In genomic region chr2:206915136-206915535, GRCh38 we compare ENCODE assay signal across 9 cellular contexts. TPM values are rescaled to one million over a fixed set of nuclear protein-coding genes. Genes with fewer than 3 reads are reported as not detected.
DNase-seq lines count a peak whose midpoint lies in the region; TF ChIP-seq lines count a peak whose summit lies in the region.
"Had no signal": no experiment of that assay in that cellular context is flagged by ENCODE, and none has a peak within 500 bp of the region (broad histone marks: within the 10 kb centered on the region; RNA-seq: fewer than 3 reads in every experiment).

No MANE protein-coding gene starts in this region.

- no peaks in the 10 kb centered on the region for H3K27me3 Mint-ChIP-seq in Calu3 (ENCODE audit: unreplicated experiment)

- no peaks in the 10 kb centered on the region for H3K27me3 ChIP-seq in right atrium auricular region
- H3K27me3 ChIP-seq: pancreas had no signal

- H3K4me1 Mint-ChIP-seq in Calu3 (ENCODE audit: low read depth, unreplicated experiment), result no peaks in the 10 kb centered on the region

- TF ChIP-seq CTCF in Calu3 (IDR thresholded peaks at IDR 0.05; ENCODE audit: unreplicated experiment) (no peak), RWPE1 (conservative IDR thresholded peaks at IDR 0.05; ENCODE audit: low read depth) (no peak), right atrium auricular region (IDR thresholded peaks at IDR 0.05) (no peak)

- H3K27ac Mint-ChIP-seq in Calu3 (ENCODE audit: unreplicated experiment), result no peak overlapping the region

- no peaks in the 10 kb centered on the region for H3K9me3 ChIP-seq in right atrium auricular region
- H3K9me3 ChIP-seq: pancreas had no signal

- intact Hi-C loops in Calu3 (cut with micrococcal nuclease; ENCODE audit: unreplicated experiment), result no loop called here

- H3K9me3 Mint-ChIP-seq in Calu3 (ENCODE audit: low read depth, unreplicated experiment), result no peaks in the 10 kb centered on the region

- DNase-seq in Calu3 (peak; percentile 2), HCEC 1CT (peak; percentile 97), RWPE1 (ENCODE audit: low spot score) (peak; percentile 32), iPS-NIHi7 (ENCODE audit: extremely low spot score) (peak; percentile 12), NCI-H1105 (lab: John Stamatoyannopoulos, UW) (no peak), NCI-H1930 (lab: John Stamatoyannopoulos, UW) (no peak), right atrium auricular region (ENCODE audit: low spot score) (no peak)
- no peak for DNase-seq in stimulated activated CD8-positive, alpha-beta memory T cell treated with anti-CD3 and anti-CD28 coated beads, Interleukin-4, amount 100 ng/mL, for 48 hours
- DNase-seq: pancreas had no signal

- POLR2A ChIA-PET in RWPE1 (lab: Yijun Ruan, JAX; ENCODE audit: low non-redundant PET), result no interaction called here

- H3K27ac ChIP-seq in RWPE1, result no peak overlapping the region
- H3K27ac ChIP-seq in right atrium auricular region, result no peak overlapping the region
- H3K27ac ChIP-seq: pancreas had no signal

- H3K4me3 Mint-ChIP-seq in Calu3 (ENCODE audit: low read depth, unreplicated experiment), result no peak overlapping the region

- CTCF ChIA-PET in Calu3 (lab: Charles Lee), result no interaction called here
- CTCF ChIA-PET in RWPE1 (lab: Yijun Ruan, JAX), result interaction anchor here (0.8 kb wide), 1 partner anchor 46 kb away, joined by 3 read pairs; no protein-coding TSS in a partner anchor

- no peaks in the 10 kb centered on the region for H3K36me3 Mint-ChIP-seq in Calu3 (ENCODE audit: insufficient read depth, unreplicated experiment)

- H3K4me1 ChIP-seq in right atrium auricular region, result no peaks in the 10 kb centered on the region
- H3K4me1 ChIP-seq: pancreas had no signal

- no peaks in the 10 kb centered on the region for H3K36me3 ChIP-seq in right atrium auricular region
- H3K36me3 ChIP-seq: pancreas had no signal

- no peak overlapping the region for H3K4me3 ChIP-seq in right atrium auricular region
- H3K4me3 ChIP-seq: pancreas had no signal

- BruUV-seq in Calu3 (replicated peaks; lab: Mats Ljungman, UMichigan), result no TSS peak

RNA-seq across cellular contexts. Expression of gene CPO, which starts 24.2 kb away (rescaled TPM):
- total RNA-seq in Calu3 (2022), result 0.40 TPM in 1 of 2 replicates, not detected in the other
- not detected for total RNA-seq in right atrium auricular region

Comparison
In these comparisons a context has a peak if more than half of its experiments do, and no peak if none do; other contexts are left out.
1. DNase-seq: peak in Calu3 (single experiment), HCEC 1CT (single experiment), RWPE1 (single experiment) and iPS-NIHi7 (single experiment); none in stimulated activated CD8-positive, alpha-beta memory T cell treated with anti-CD3 and anti-CD28 coated beads, Interleukin-4, amount 100 ng/mL, for 48 hours (single experiment), NCI-H1105 (single experiment), NCI-H1930 (0 of 2) and right atrium auricular region (single experiment).